In the genomic region with DNA sequence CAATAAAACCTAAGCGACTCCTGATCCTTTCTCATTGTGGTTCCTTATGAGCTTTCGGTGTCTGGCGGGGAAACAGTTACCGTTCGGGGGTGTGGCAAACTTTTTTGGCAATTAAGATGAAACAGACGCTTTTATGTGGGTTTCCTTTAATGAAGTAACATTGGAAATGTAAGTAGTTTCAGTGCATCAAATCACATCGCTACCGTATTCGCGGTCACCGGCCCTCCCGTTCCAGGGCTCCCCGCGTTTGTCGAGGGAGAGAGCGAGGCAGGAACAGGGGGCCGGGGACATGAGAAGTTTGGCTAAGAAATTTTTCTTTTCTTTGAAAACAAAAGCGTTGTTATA, we compare ENCODE assay signal across 16 cellular contexts. TPM values are rescaled to one million over a fixed set of nuclear protein-coding genes. Genes with fewer than 3 reads are reported as not detected.
DNase-seq lines count a peak whose midpoint lies in the region; ATAC-seq and TF ChIP-seq lines count a peak whose summit lies in the region.
"Had no signal": no experiment of that assay in that cellular context is flagged by ENCODE, and none has a peak within 500 bp of the region (broad histone marks: within the 10 kb centered on the region; RNA-seq: fewer than 3 reads in every experiment).

No MANE protein-coding gene starts in this region.

- no peak overlapping the region for H3K56ac ChIP-seq in mesendoderm (ENCODE audit: low read length)

- peak overlapping the region; percentile 67 for H3K4me2 ChIP-seq in mesendoderm (ENCODE audit: low read length)
- H3K4me2 ChIP-seq in PC-3 (ENCODE audit: low read length): no peak overlapping the region

- H3K27me3 ChIP-seq in right atrium auricular region (peaks cover 19 to 48% of the 10 kb centered on the region in 2 donors), mesendoderm (ENCODE audit: insufficient read depth, low read length, poor library complexity) (peaks cover 28% of the 10 kb centered on the region), upper lobe of left lung (peaks cover 0 to 42% (median 18%) of the 10 kb centered on the region in 4 donors), PC-3 (ENCODE audit: low read length) (no peaks in the 10 kb centered on the region)

- no peak for TF ChIP-seq EP300 in upper lobe of left lung (IDR thresholded peaks at IDR 0.05)

- H3K27me3 Mint-ChIP-seq in brain: peaks cover 91% of the 10 kb centered on the region

- ATAC-seq in left ventricle myocardium superior: no peak
- ATAC-seq in upper lobe of left lung (ENCODE audit: low FRiP score in 2 of 2): no peak
- no peak for ATAC-seq in PC-3
- no peak for ATAC-seq in GM18907 (IDR thresholded peaks at IDR 0.05; ENCODE audit: unreplicated experiment)
- ATAC-seq: activated CD8-positive, alpha-beta T cell treated with anti-CD3 and anti-CD28 coated beads, Interleukin-2, amount 10 ng/mL, durations not matched to agents 7 days and 5 days; GM12878 had no signal

- DNase-seq in right atrium auricular region (ENCODE audit: low spot score) (peak; percentile 50), left ventricle myocardium superior (no peak), mesendoderm (no peak), upper lobe of left lung (no peak), NAMALWA (ENCODE audit: low spot score) (no peak), PC-3 (no peak)
- DNase-seq: activated CD8-positive, alpha-beta T cell treated with anti-CD3 and anti-CD28 coated beads, Interleukin-2, amount 10 ng/mL, durations not matched to agents 7 days and 5 days; activated naive CD4-positive, alpha-beta T cell; esophagus squamous epithelium; NCI-H2029 treated with DMSO at 0.1 percent for 48 hours; T-helper 9 cell had no signal

- H3K36me3 Mint-ChIP-seq in brain: no peaks in the 10 kb centered on the region

- CTCF ChIA-PET in PC-3 (lab: Charles Lee): interaction anchor here (1.8 kb wide), 1 partner anchor 94 kb away, joined by 4 read pairs; no protein-coding TSS in a partner anchor

- no peaks in the 10 kb centered on the region for H4K20me1 ChIP-seq in PC-3 (ENCODE audit: low read length)

- no peak overlapping the region for H2AFZ ChIP-seq in PC-3 (ENCODE audit: low read length)

- H3K9me3 ChIP-seq in right atrium auricular region: no peaks in the 10 kb centered on the region
- no peaks in the 10 kb centered on the region for H3K9me3 ChIP-seq in upper lobe of left lung
- H3K9me3 ChIP-seq in PC-3 (ENCODE audit: low read length): no peaks in the 10 kb centered on the region
- H3K9me3 ChIP-seq: esophagus squamous epithelium had no signal

- H3K4me3 ChIP-seq in right atrium auricular region: peak overlapping the region in 1 of 2 donors; percentile 42
- H3K4me3 ChIP-seq in mesendoderm (ENCODE audit: low read length): no peak overlapping the region
- peak overlapping the region in 3 of 4 donors; percentile 40 to 57 (median 54) for H3K4me3 ChIP-seq in upper lobe of left lung
- no peak overlapping the region for H3K4me3 ChIP-seq in PC-3 (ENCODE audit: low read length)
- H3K4me3 ChIP-seq: GM12878 had no signal

- H3K4ac ChIP-seq in mesendoderm (ENCODE audit: low read depth, low read length): no peak overlapping the region

- TF ChIP-seq POLR2A in upper lobe of left lung (IDR thresholded peaks at IDR 0.05): no peak

- no peak overlapping the region for H3K18ac ChIP-seq in mesendoderm (ENCODE audit: low read length)

- no CpG with 5 or more reads among the region's 18 CpGs for WGBS in mesendoderm (ENCODE audit: extremely low coverage, insufficient coverage, low lambda C conversion rate)
- 9 to 13% methylated on average over 18 of the region's 18 CpGs for WGBS in upper lobe of left lung, 2 donors

- H3K27ac Mint-ChIP-seq in brain: peak overlapping the region in 1 of 5 experiments; percentile 45
- H3K27ac Mint-ChIP-seq: activated CD8-positive, alpha-beta T cell treated with anti-CD3 and anti-CD28 coated beads, Interleukin-2, amount 10 ng/mL, durations not matched to agents 7 days and 5 days had no signal

- no peaks in the 10 kb centered on the region for H3K9me2 ChIP-seq in PC-3 (replicated peaks; ENCODE audit: low read length)

- H3K79me2 ChIP-seq in mesendoderm (ENCODE audit: control insufficient read depth, insufficient read depth, low read length) (no peaks in the 10 kb centered on the region), PC-3 (ENCODE audit: low read length) (peaks cover 13% of the 10 kb centered on the region)

- H3K4me1 ChIP-seq in right atrium auricular region (peaks cover 0 to 51% of the 10 kb centered on the region in 2 donors), mesendoderm (ENCODE audit: control insufficient read depth, low read depth, low read length) (no peaks in the 10 kb centered on the region), upper lobe of left lung (peaks cover 12 to 55% (median 28%) of the 10 kb centered on the region in 4 donors), PC-3 (ENCODE audit: insufficient read depth, low read length) (peaks cover 44% of the 10 kb centered on the region)

- BruUV-seq in PC-3 (replicated peaks; lab: Mats Ljungman, UMichigan): no TSS peak

- H3K27ac ChIP-seq in right atrium auricular region: no peak overlapping the region
- no peak overlapping the region for H3K27ac ChIP-seq in mesendoderm (ENCODE audit: low read depth, low read length)
- peak overlapping the region; percentile 67 to 94 (median 86) for H3K27ac ChIP-seq in upper lobe of left lung
- H3K27ac ChIP-seq in PC-3 (ENCODE audit: low read length): no peak overlapping the region
- H3K27ac ChIP-seq: esophagus squamous epithelium had no signal

- no peak overlapping the region for H2BK120ac ChIP-seq in mesendoderm (ENCODE audit: low read depth, low read length)

- H3K36me3 ChIP-seq in right atrium auricular region (no peaks in the 10 kb centered on the region), mesendoderm (ENCODE audit: control insufficient read depth, insufficient read depth, low read length) (no peaks in the 10 kb centered on the region), upper lobe of left lung (no peaks in the 10 kb centered on the region), PC-3 (ENCODE audit: low read depth, low read length) (no peaks in the 10 kb centered on the region)
- H3K36me3 ChIP-seq: esophagus squamous epithelium had no signal

- no peak overlapping the region for H2BK15ac ChIP-seq in mesendoderm (replicated peaks; ENCODE audit: low read depth)

- H2AK5ac ChIP-seq in mesendoderm (ENCODE audit: low read length): no peak overlapping the region

- H3K9ac ChIP-seq in mesendoderm (ENCODE audit: low read length) (peak overlapping the region; percentile 53), PC-3 (ENCODE audit: low read length) (no peak overlapping the region)

- intact Hi-C loops in left ventricle myocardium superior (cut with micrococcal nuclease): no loop called here
- intact Hi-C loops in PC-3 (cut with micrococcal nuclease): no loop called here

- no peak overlapping the region for H2BK5ac ChIP-seq in mesendoderm (ENCODE audit: low read length)

- H3K9me3 Mint-ChIP-seq in brain: peaks cover 0 to 5% (median 0%) of the 10 kb centered on the region in 5 experiments

- POLR2A ChIA-PET in PC-3 (lab: Charles Lee; ENCODE audit: unreplicated experiment): no interaction called here

- H3K4me3 Mint-ChIP-seq in brain: peak overlapping the region; percentile 58 to 81 (median 73)

- TF ChIP-seq CTCF in right atrium auricular region (IDR thresholded peaks at IDR 0.05) (peak in 1 of 2 donors; percentile 4), brain (conservative IDR thresholded peaks at IDR 0.05) (no peak), upper lobe of left lung (IDR thresholded peaks at IDR 0.05) (no peak), PC-3 (conservative IDR thresholded peaks at IDR 0.05; ENCODE audit: low read depth, low read length) (no peak)

- H3K79me1 ChIP-seq in mesendoderm (ENCODE audit: low read length): no peaks in the 10 kb centered on the region

- H4K8ac ChIP-seq in mesendoderm (ENCODE audit: low read depth, low read length): no peak overlapping the region

- no peak overlapping the region for H4K5ac ChIP-seq in mesendoderm (ENCODE audit: low read length)

- peaks cover 51% of the 10 kb centered on the region for H3K4me1 Mint-ChIP-seq in brain

- no peak overlapping the region for H3K23ac ChIP-seq in mesendoderm (ENCODE audit: low read length)

- H3F3A ChIP-seq in PC-3 (ENCODE audit: low read length, unreplicated experiment): no peaks in the 10 kb centered on the region

RNA-seq across cellular contexts. Expression of a gene that starts 3.9 kb away (rescaled TPM):
- total RNA-seq in right atrium auricular region (under 1 TPM in 1 of 2 donors, not detected in 1; 0.83 TPM), left ventricle myocardium superior (3.1 TPM), upper lobe of left lung (100 to 1,000 TPM in 3 of 6 donors, 10 to 100 TPM in 3; 53.2 to 131 (median 106) TPM), PC-3 (2014; rRNA removed) (10.4 and 13.2 TPM in 2 replicates)
- 10.3 TPM for polyA plus RNA-seq in brain (ENCODE audit: insufficient read depth, low read depth, low replicate concordance)
- 9.4 TPM for polyA plus RNA-seq in mesendoderm (2013, experiment 1 of 2)
- 10.5 TPM for polyA plus RNA-seq in mesendoderm (2013, experiment 2 of 2)
- total RNA-seq: activated CD8-positive, alpha-beta T cell treated with anti-CD3 and anti-CD28 coated beads, Interleukin-2, amount 10 ng/mL, durations not matched to agents 7 days and 5 days; GM12878; mononuclear cell; pulmonary artery endothelial cell had no signal
- polyA plus RNA-seq: GM12878 had no signal

Comparison
In these comparisons a context has a peak if more than half of its experiments do, and no peak if none do; other contexts are left out.
1. H3K27ac ChIP-seq: peak in upper lobe of left lung (4 of 4); none in right atrium auricular region (0 of 2), mesendoderm (single experiment) and PC-3 (single experiment).
2. H3K4me3 ChIP-seq: peak in upper lobe of left lung (3 of 4); none in mesendoderm (single experiment) and PC-3 (single experiment).